ENCODE assay signal across 20 cellular contexts in the genomic region with DNA sequence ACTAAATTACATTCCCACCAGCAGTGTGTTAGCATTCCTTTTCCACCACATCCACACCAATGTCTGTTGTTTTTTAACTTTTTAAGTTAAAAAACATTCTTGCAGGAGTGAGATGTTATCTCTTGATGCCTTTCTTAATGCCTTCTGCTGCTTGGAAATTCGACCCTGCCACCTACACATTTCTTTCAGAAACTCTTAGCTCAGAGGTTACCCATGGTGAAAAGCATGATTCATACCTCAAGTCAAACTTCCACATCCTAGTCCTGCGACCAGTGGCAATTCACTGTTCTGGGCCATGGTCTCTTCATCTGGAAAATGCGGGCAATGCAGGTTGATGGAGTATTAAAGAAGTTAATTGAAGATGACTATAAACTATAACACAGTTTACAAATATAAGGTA. TPM values are rescaled to one million over a fixed set of nuclear protein-coding genes. Genes with fewer than 3 reads are reported as not detected.
DNase-seq lines count a peak whose midpoint lies in the region; ATAC-seq and TF ChIP-seq lines count a peak whose summit lies in the region.
"Had no signal": no experiment of that assay in that cellular context is flagged by ENCODE, and none has a peak within 500 bp of the region (broad histone marks: within the 10 kb centered on the region; RNA-seq: fewer than 3 reads in every experiment).

No MANE protein-coding gene starts in this region.

- H3K27ac Mint-ChIP-seq in HFFc6 = no peak overlapping the region
- H3K27ac Mint-ChIP-seq in activated T-helper 17 cell treated with anti-CD3 and anti-CD28 coated beads, Interleukin-2, amount 50 U/mL, for 72 hours = no peak overlapping the region
- no peak overlapping the region for H3K27ac Mint-ChIP-seq in natural killer cell treated with Interleukin-12 subunit alpha and Interleukin-12 subunit beta and Interleukin-15 and Interleukin-18, amount 100 ng/mL, for 72 hours
- H3K27ac Mint-ChIP-seq: activated naive CD4-positive, alpha-beta T cell treated with anti-CD3 and anti-CD28 coated beads, Interleukin-2, amount 50 U/mL, for 24 hours had no signal

- H3K36me3 Mint-ChIP-seq in HFFc6 (ENCODE audit: low read depth) = no peaks in the 10 kb centered on the region
- no peaks in the 10 kb centered on the region for H3K36me3 Mint-ChIP-seq in activated T-helper 17 cell treated with anti-CD3 and anti-CD28 coated beads, Interleukin-2, amount 50 U/mL, for 72 hours (ENCODE audit: low read depth)
- H3K36me3 Mint-ChIP-seq in natural killer cell treated with Interleukin-12 subunit alpha and Interleukin-12 subunit beta and Interleukin-15 and Interleukin-18, amount 100 ng/mL, for 72 hours = no peaks in the 10 kb centered on the region
- H3K36me3 Mint-ChIP-seq: activated naive CD4-positive, alpha-beta T cell treated with anti-CD3 and anti-CD28 coated beads, Interleukin-2, amount 50 U/mL, for 24 hours; CD4-positive, CD25-positive, alpha-beta regulatory T cell had no signal

- TF ChIP-seq CTCF in HFFc6 (IDR thresholded peaks at IDR 0.05) (no peak), fibroblast of villous mesenchyme (IDR thresholded peaks at IDR 0.05; ENCODE audit: insufficient read depth, low read depth, low read length) (no peak), upper lobe of right lung (IDR thresholded peaks at IDR 0.05) (no peak)

- ATAC-seq in activated T-helper 17 cell treated with anti-CD3 and anti-CD28 coated beads, Interleukin-2, amount 50 U/mL, for 72 hours (replicated peaks) = peak; percentile 65
- ATAC-seq in upper lobe of right lung = peak; percentile 34
- no peak for ATAC-seq in GM18520 (IDR thresholded peaks at IDR 0.05; ENCODE audit: unreplicated experiment)
- no peak for ATAC-seq in natural killer cell treated with Interleukin-12 subunit alpha and Interleukin-12 subunit beta and Interleukin-15 and Interleukin-18, amount 100 ng/mL, for 72 hours
- ATAC-seq: left cardiac atrium, sciatic nerve had no signal

- intact Hi-C loops in upper lobe of right lung (cut with DNase I) = no loop called here

- no peaks in the 10 kb centered on the region for H3K27me3 ChIP-seq in upper lobe of right lung
- H3K27me3 ChIP-seq: suprapubic skin had no signal

- no peaks in the 10 kb centered on the region for H3K4me1 ChIP-seq in upper lobe of right lung
- H3K4me1 ChIP-seq: suprapubic skin had no signal

- H3K4me1 Mint-ChIP-seq in HFFc6 (ENCODE audit: low read depth) = peaks cover 23% of the 10 kb centered on the region; the same call in 1 of the 2 replicates
- peaks cover 4% of the 10 kb centered on the region for H3K4me1 Mint-ChIP-seq in activated T-helper 17 cell treated with anti-CD3 and anti-CD28 coated beads, Interleukin-2, amount 50 U/mL, for 72 hours
- H3K4me1 Mint-ChIP-seq in natural killer cell treated with Interleukin-12 subunit alpha and Interleukin-12 subunit beta and Interleukin-15 and Interleukin-18, amount 100 ng/mL, for 72 hours (ENCODE audit: low read depth in 2 of 2) = peaks cover 0 to 6% of the 10 kb centered on the region in 2 donors

- H3K9me3 ChIP-seq in upper lobe of right lung = no peaks in the 10 kb centered on the region
- H3K9me3 ChIP-seq: suprapubic skin had no signal

- no peak overlapping the region for H3K27ac ChIP-seq in upper lobe of right lung
- H3K27ac ChIP-seq: SK-N-MC, suprapubic skin had no signal

- H3K36me3 ChIP-seq in upper lobe of right lung = no peaks in the 10 kb centered on the region
- H3K36me3 ChIP-seq: suprapubic skin had no signal

- H3K4me3 ChIP-seq in fibroblast of villous mesenchyme (ENCODE audit: low read depth, low read length) = no peak overlapping the region
- no peak overlapping the region for H3K4me3 ChIP-seq in upper lobe of right lung
- H3K4me3 ChIP-seq: SK-N-MC had no signal

- no peaks in the 10 kb centered on the region; the same call in 1 of the 2 replicates for H3K9me3 Mint-ChIP-seq in HFFc6
- no peaks in the 10 kb centered on the region for H3K9me3 Mint-ChIP-seq in activated T-helper 17 cell treated with anti-CD3 and anti-CD28 coated beads, Interleukin-2, amount 50 U/mL, for 72 hours
- no peaks in the 10 kb centered on the region for H3K9me3 Mint-ChIP-seq in natural killer cell treated with Interleukin-12 subunit alpha and Interleukin-12 subunit beta and Interleukin-15 and Interleukin-18, amount 100 ng/mL, for 72 hours
- H3K9me3 Mint-ChIP-seq: activated naive CD4-positive, alpha-beta T cell treated with anti-CD3 and anti-CD28 coated beads, Interleukin-2, amount 50 U/mL, for 24 hours; CD4-positive, CD25-positive, alpha-beta regulatory T cell had no signal

- DNase-seq in HFFc6 (peak; percentile 13), fibroblast of villous mesenchyme (ENCODE audit: low read depth) (peak; percentile 69), upper lobe of right lung (no peak), NCI-H1694 (lab: John Stamatoyannopoulos, UW) (no peak)
- no peak for DNase-seq in natural killer cell treated with Interleukin-12 subunit alpha and Interleukin-12 subunit beta and Interleukin-15 and Interleukin-18, amount 100 ng/mL, for 72 hours (ENCODE audit: low spot score)
- DNase-seq: CD4-positive, CD25-positive, alpha-beta regulatory T cell; DND-41; effector CD8-positive, alpha-beta T cell; hypothalamus; left cardiac atrium; NCI-H2081; NCI-H524 treated with DMSO at 0.1 percent for 48 hours; nucleus accumbens; stimulated activated CD4-positive, alpha-beta T cell treated with anti-CD3 and anti-CD28 coated beads, Interleukin-4, amount 100 ng/mL, for 4 hours had no signal

- peaks cover 3% of the 10 kb centered on the region; the same call in 1 of the 2 replicates for H3K27me3 Mint-ChIP-seq in HFFc6 (ENCODE audit: insufficient read depth)
- no peaks in the 10 kb centered on the region for H3K27me3 Mint-ChIP-seq in activated T-helper 17 cell treated with anti-CD3 and anti-CD28 coated beads, Interleukin-2, amount 50 U/mL, for 72 hours
- H3K27me3 Mint-ChIP-seq in natural killer cell treated with Interleukin-12 subunit alpha and Interleukin-12 subunit beta and Interleukin-15 and Interleukin-18, amount 100 ng/mL, for 72 hours = no peaks in the 10 kb centered on the region
- H3K27me3 Mint-ChIP-seq: activated naive CD4-positive, alpha-beta T cell treated with anti-CD3 and anti-CD28 coated beads, Interleukin-2, amount 50 U/mL, for 24 hours had no signal

- H3K4me3 Mint-ChIP-seq in HFFc6 = no peak overlapping the region
- peak overlapping the region; percentile 46 for H3K4me3 Mint-ChIP-seq in activated T-helper 17 cell treated with anti-CD3 and anti-CD28 coated beads, Interleukin-2, amount 50 U/mL, for 72 hours
- no peak overlapping the region for H3K4me3 Mint-ChIP-seq in natural killer cell treated with Interleukin-12 subunit alpha and Interleukin-12 subunit beta and Interleukin-15 and Interleukin-18, amount 100 ng/mL, for 72 hours
- H3K4me3 Mint-ChIP-seq: CD4-positive, CD25-positive, alpha-beta regulatory T cell had no signal

RNA-seq across cellular contexts. Expression of a gene that starts 12.7 kb away (rescaled TPM):
- total RNA-seq in HFFc6 (2021; fragmentation: NEBNext Ultra II Directional; extraction: Animal tissue kit (Norgen Biotek cat#: 25700)) = 1 to 10 TPM in 1 of 6 experiments, under 1 TPM in 5; 0.36 to 1.2 (median 0.63) TPM
- not detected for total RNA-seq in activated T-helper 17 cell treated with anti-CD3 and anti-CD28 coated beads, Interleukin-2, amount 50 U/mL, for 72 hours
- 64.4 and 161 TPM in 2 replicates for total RNA-seq in fibroblast of villous mesenchyme
- 67.4 TPM for total RNA-seq in upper lobe of right lung
- total RNA-seq in natural killer cell treated with Interleukin-12 subunit alpha and Interleukin-12 subunit beta and Interleukin-15 and Interleukin-18, amount 100 ng/mL, for 72 hours = not detected
- total RNA-seq: CD4-positive, CD25-positive, alpha-beta regulatory T cell had no signal

Comparison
In these comparisons a context has a peak if more than half of its experiments do, and no peak if none do; other contexts are left out.
1. DNase-seq: peak in HFFc6 (single experiment) and fibroblast of villous mesenchyme (single experiment); none in upper lobe of right lung (single experiment), NCI-H1694 (single experiment) and natural killer cell treated with Interleukin-12 subunit alpha and Interleukin-12 subunit beta and Interleukin-15 and Interleukin-18, amount 100 ng/mL, for 72 hours (single experiment).
2. ATAC-seq: peak in activated T-helper 17 cell treated with anti-CD3 and anti-CD28 coated beads, Interleukin-2, amount 50 U/mL, for 72 hours (single experiment) and upper lobe of right lung (single experiment); none in GM18520 (single experiment) and natural killer cell treated with Interleukin-12 subunit alpha and Interleukin-12 subunit beta and Interleukin-15 and Interleukin-18, amount 100 ng/mL, for 72 hours (0 of 2).
3. RNA of a gene that starts 12.7 kb away (total RNA-seq): 64.4 to 161 TPM in fibroblast of villous mesenchyme and 67.4 TPM in upper lobe of right lung (single experiment); 0.36 to 1.2 TPM in HFFc6, not detected in activated T-helper 17 cell treated with anti-CD3 and anti-CD28 coated beads, Interleukin-2, amount 50 U/mL, for 72 hours and not detected in natural killer cell treated with Interleukin-12 subunit alpha and Interleukin-12 subunit beta and Interleukin-15 and Interleukin-18, amount 100 ng/mL, for 72 hours; every median in the first group is over 10 times any median in the second.